In genomic region chr13:25174304-25174703, GRCh38 we compare ENCODE assay signal across 18 cellular contexts. TPM values are rescaled to one million over a fixed set of nuclear protein-coding genes. Genes with fewer than 3 reads are reported as not detected.
DNase-seq lines count a peak whose midpoint lies in the region; ATAC-seq and TF ChIP-seq lines count a peak whose summit lies in the region.
"Had no signal": no experiment of that assay in that cellular context is flagged by ENCODE, and none has a peak within 500 bp of the region (broad histone marks: within the 10 kb centered on the region; RNA-seq: fewer than 3 reads in every experiment).

No MANE protein-coding gene starts in this region.

- H3K9me3 ChIP-seq in A673 (ENCODE audit: low read depth, low read length, poor library complexity, severe bottlenecking): no peaks in the 10 kb centered on the region
- peaks cover 2% of the 10 kb centered on the region; the same call in 1 of the 2 replicates for H3K9me3 ChIP-seq in SK-N-MC (ENCODE audit: low read depth, low read length)

- peak; percentile 57 for DNase-seq in A673 (ENCODE audit: low spot score)
- DNase-seq in SK-N-MC (ENCODE audit: low read depth, low spot score): no peak
- no peak for DNase-seq in caudate nucleus (lab: John Stamatoyannopoulos, UW)
- DNase-seq in substantia nigra (lab: John Stamatoyannopoulos, UW): no peak
- no peak for DNase-seq in Right ventricle myocardium superior
- DNase-seq in WTC11 (ENCODE audit: low spot score): no peak
- no peak for DNase-seq in NCI-H510A (lab: John Stamatoyannopoulos, UW)
- DNase-seq: 8988T; ACHN; Calu3; CD4-positive, alpha-beta T cell; DMS153; DMS79 treated with DMSO at 0.1 percent for 48 hours; EL; HCEC 1CT had no signal

- H3K27ac Mint-ChIP-seq in WTC11: no peak overlapping the region
- H3K27ac Mint-ChIP-seq: CD4-positive, alpha-beta T cell had no signal

- intact Hi-C loops in A673 (cut with micrococcal nuclease; ENCODE audit: unreplicated experiment): loop anchor here (5.0 kb wide), 3 partner anchors 113 to 897 kb away; partner anchors contain the start of genes MTMR6 and NUP58
- intact Hi-C loops in Right ventricle myocardium superior (cut with DNase I): no loop called here

- CTCF ChIA-PET in A673 (lab: Charles Lee): interaction anchor here (0.6 kb wide), 2 partner anchors 12 to 44 kb away, joined by 4 to 5 read pairs; no protein-coding TSS in a partner anchor
- CTCF ChIA-PET in WTC11 (lab: Charles Lee): no interaction called here

- no peaks in the 10 kb centered on the region for H3K36me3 Mint-ChIP-seq in WTC11

- H3K9ac ChIP-seq in SK-N-MC (ENCODE audit: insufficient read length): peak overlapping the region; percentile 85
- H3K9ac ChIP-seq: KMS-11 had no signal

- peak overlapping the region; percentile 90 for H3K27ac ChIP-seq in A673 (ENCODE audit: low read depth, low read length, poor library complexity, severe bottlenecking)
- H3K27ac ChIP-seq in SK-N-MC: peak overlapping the region; percentile 100
- peak overlapping the region; percentile 37 for H3K27ac ChIP-seq in caudate nucleus (ENCODE audit: low read depth, low read length)
- H3K27ac ChIP-seq in substantia nigra (ENCODE audit: low read depth, low read length, poor library complexity, severe bottlenecking): peak overlapping the region; percentile 56
- H3K27ac ChIP-seq: KMS-11 had no signal

- no peak overlapping the region for H3K4me3 Mint-ChIP-seq in WTC11
- H3K4me3 Mint-ChIP-seq: CD4-positive, alpha-beta T cell had no signal

- ATAC-seq in Right ventricle myocardium superior (ENCODE audit: poor library complexity) (no peak), WTC11 (no peak)

- POLR2A ChIA-PET in A673 (lab: Charles Lee; ENCODE audit: low non-redundant PET) (no interaction called here), WTC11 (lab: Charles Lee) (no interaction called here)

- peaks cover 67% of the 10 kb centered on the region for H3K27me3 Mint-ChIP-seq in WTC11 (ENCODE audit: low read depth)

- no peaks in the 10 kb centered on the region for H3K9me3 Mint-ChIP-seq in WTC11
- H3K9me3 Mint-ChIP-seq: CD4-positive, alpha-beta T cell had no signal

- H3K4me1 ChIP-seq in A673 (ENCODE audit: insufficient read depth, low read length, poor library complexity, severe bottlenecking): peaks cover 35% of the 10 kb centered on the region

- no TSS peak for BruUV-seq in A673 (replicated peaks; lab: Mats Ljungman, UMichigan)

- TF ChIP-seq CTCF in A673 (conservative IDR thresholded peaks at IDR 0.05; ENCODE audit: low read depth, low read length) (no peak), WTC11 (IDR thresholded peaks at IDR 0.05) (no peak)

- peaks cover 31% of the 10 kb centered on the region for H3K4me1 Mint-ChIP-seq in WTC11

- H3K36me3 ChIP-seq in A673 (ENCODE audit: insufficient read depth, low read length, poor library complexity, severe bottlenecking) (peaks cover 7% of the 10 kb centered on the region), SK-N-MC (ENCODE audit: insufficient read depth, low read length) (peaks cover 12% of the 10 kb centered on the region)

- H3K4me3 ChIP-seq in A673 (ENCODE audit: low read depth, low read length, poor library complexity, severe bottlenecking) (peak overlapping the region; percentile 5), SK-N-MC (peak overlapping the region; percentile 71)

- H3K27me3 ChIP-seq in A673 (replicated peaks; ENCODE audit: insufficient read depth, low read depth, low read length, poor library complexity): no peaks in the 10 kb centered on the region

TF ChIP-seq in WTC11, 78 proteins besides CTCF, POLR2A, EP300 and RAD21:
- TF ChIP-seq SP1 (CRISPR knock-in tag; conservative IDR thresholded peaks at IDR 0.05) (no peak), ATF6 (CRISPR knock-in tag; IDR thresholded peaks at IDR 0.05) (no peak), USF1 (CRISPR knock-in tag; IDR thresholded peaks at IDR 0.05) (no peak), ZNF396 (CRISPR knock-in tag; IDR thresholded peaks at IDR 0.05; ENCODE audit: borderline replicate concordance) (no peak), SMAD4 (CRISPR knock-in tag; IDR thresholded peaks at IDR 0.05) (no peak), EMX1 (CRISPR knock-in tag; IDR thresholded peaks at IDR 0.05) (no peak), MLX (CRISPR knock-in tag; IDR thresholded peaks at IDR 0.05) (no peak), ESRRA (CRISPR knock-in tag; IDR thresholded peaks at IDR 0.05; ENCODE audit: borderline replicate concordance) (no peak), ZNF281 (CRISPR knock-in tag; IDR thresholded peaks at IDR 0.05) (no peak), ELF4 (CRISPR knock-in tag; IDR thresholded peaks at IDR 0.05; ENCODE audit: low read depth) (no peak), RELA (CRISPR knock-in tag; IDR thresholded peaks at IDR 0.05; ENCODE audit: borderline replicate concordance) (no peak), ZNF416 (CRISPR knock-in tag; IDR thresholded peaks at IDR 0.05) (no peak), PRRX2 (CRISPR knock-in tag; IDR thresholded peaks at IDR 0.05) (no peak), TEAD1 (CRISPR knock-in tag; IDR thresholded peaks at IDR 0.05) (no peak), CDX4 (CRISPR knock-in tag; IDR thresholded peaks at IDR 0.05; ENCODE audit: borderline replicate concordance) (no peak)

RNA-seq across cellular contexts. Expression of gene AMER2, which starts 2.2 kb away (rescaled TPM):
- total RNA-seq in A673 (2021) (49.7 and 70.6 TPM in 2 replicates), Right ventricle myocardium superior (not detected), WTC11 (2021) (0.18 to 0.48 TPM (median 0.27 TPM) in 3 replicates)
- total RNA-seq: Calu3; CD4-positive, alpha-beta T cell; H4; HT1080 had no signal

Comparison
In these comparisons a context has a peak if more than half of its experiments do, and no peak if none do; other contexts are left out.
1. H3K27ac ChIP-seq: peak in every context shown above with its lines; median percentile 100 in SK-N-MC; 90 in A673; 56 in substantia nigra; 37 in caudate nucleus.
2. RNA of gene AMER2, which starts 2.2 kb away (total RNA-seq): 49.7 to 70.6 TPM in A673; 0.18 to 0.48 TPM in WTC11 and not detected in Right ventricle myocardium superior (single experiment); every median in the first group is over 10 times any median in the second.